ENCODE assay signal across 8 cellular contexts in genomic region chr12:54360717-54361456, GRCh38. TPM values are rescaled to one million over a fixed set of nuclear protein-coding genes. Genes with fewer than 3 reads are reported as not detected.
DNase-seq lines count a peak whose midpoint lies in the region; ATAC-seq and TF ChIP-seq lines count a peak whose summit lies in the region.

No MANE protein-coding gene starts in this region.

- in situ Hi-C loops in G401 (cut with HindIII; ENCODE audit: low sequenced_read_pairs): loop anchor here (25.0 kb wide), 1 partner anchor 149 kb away; no protein-coding TSS in a partner anchor

- H2AFZ ChIP-seq in SU-DHL-6 (ENCODE audit: low read depth, low read length, severe bottlenecking): no peak overlapping the region

- H3F3A ChIP-seq in SU-DHL-6 (ENCODE audit: insufficient read depth): peaks cover 14% of the 10 kb centered on the region

- no peak overlapping the region for H3K4me2 ChIP-seq in SU-DHL-6 (ENCODE audit: low read depth, low read length, poor library complexity, severe bottlenecking)

- H3K4me3 ChIP-seq in SU-DHL-6 (ENCODE audit: insufficient read depth, low read length, poor library complexity, severe bottlenecking): no peak overlapping the region
- no peak overlapping the region for H3K4me3 ChIP-seq in body of pancreas

- no peaks in the 10 kb centered on the region for H3K79me2 ChIP-seq in SU-DHL-6 (ENCODE audit: insufficient read depth, low read length)

- H4K20me1 ChIP-seq in SU-DHL-6 (ENCODE audit: low read depth, low read length): no peaks in the 10 kb centered on the region

- peaks cover 43% of the 10 kb centered on the region for H3K4me1 ChIP-seq in body of pancreas

- H3K36me3 ChIP-seq in SU-DHL-6 (ENCODE audit: low read length) (no peaks in the 10 kb centered on the region), body of pancreas (replicated peaks in 1 of 2; ENCODE audit: insufficient read depth in 1 of 2, low read depth in 2 of 2) (no peaks in the 10 kb centered on the region)

- TF ChIP-seq POLR2A in body of pancreas (IDR thresholded peaks at IDR 0.05): no peak

- WGBS in body of pancreas, 2 donors: 53 to 58% methylated on average over 16 of the region's 16 CpGs

- H3K9me2 ChIP-seq in SU-DHL-6 (replicated peaks; ENCODE audit: insufficient read depth, low read length): no peaks in the 10 kb centered on the region

- no peak for TF ChIP-seq CTCF in SU-DHL-6 (IDR thresholded peaks at IDR 0.05; ENCODE audit: insufficient read depth, low read length, poor library complexity, severe bottlenecking)
- peak; percentile 59 to 96 (median 91) for TF ChIP-seq CTCF in body of pancreas (IDR thresholded peaks at IDR 0.05)

- ATAC-seq in body of pancreas: peak; percentile 45
- ATAC-seq in HG03354 (IDR thresholded peaks at IDR 0.05; ENCODE audit: poor library complexity, severe bottlenecking, unreplicated experiment): no peak

- peak; percentile 88 for DNase-seq in G401 (ENCODE audit: low spot score)
- peak; percentile 92 for DNase-seq in NCI-H1092 (lab: John Stamatoyannopoulos, UW)
- peak; percentile 84 to 93 (median 88) for DNase-seq in body of pancreas
- DNase-seq in inferior parietal cortex (ENCODE audit: extremely low spot score): peak; percentile 88
- DNase-seq in stimulated activated CD4-positive, alpha-beta T cell treated with anti-CD3 and anti-CD28 coated beads, Interleukin-1b, Interleukin-23, amount 100 ng/mL, for 48 hours: peak; percentile 43
- no peak for DNase-seq in T1000 (lab: John Stamatoyannopoulos, UW)

- H3K27me3 ChIP-seq in SU-DHL-6 (ENCODE audit: low read length) (no peaks in the 10 kb centered on the region), body of pancreas (no peaks in the 10 kb centered on the region)

- H3K27ac ChIP-seq in SU-DHL-6 (ENCODE audit: low read depth, low read length): peak overlapping the region; percentile 14; the same call in 1 of the 2 replicates
- H3K27ac ChIP-seq in body of pancreas: peak overlapping the region in 3 of 4 donors; percentile 76 to 84 (median 81)

- H3K9me3 ChIP-seq in SU-DHL-6 (ENCODE audit: insufficient read depth, low read length) (no peaks in the 10 kb centered on the region), body of pancreas (no peaks in the 10 kb centered on the region)

- H3K9ac ChIP-seq in SU-DHL-6 (ENCODE audit: low read length): no peak overlapping the region

- intact Hi-C loops in body of pancreas (cut with DNase I): loop anchor here (5.0 to 10.0 kb wide), 3 partner anchors 69 to 136 kb away; no protein-coding TSS in a partner anchor

RNA-seq across cellular contexts. Expression of gene GPR84, which starts 3.4 kb away (rescaled TPM):
- 1.0 TPM in 1 of 2 replicates, not detected in the other for total RNA-seq in G401 (2014; rRNA removed; shearing (Covaris generic))
- total RNA-seq in body of pancreas: not detected

RNA-seq across cellular contexts. Expression of gene ZNF385A, which starts 23.6 kb away (rescaled TPM):
- total RNA-seq in G401 (2014; rRNA removed; shearing (Covaris generic)): 6.0 and 8.6 TPM in 2 replicates
- total RNA-seq in body of pancreas: 1 to 10 TPM; 3.1 to 7.3 TPM

RNA-seq across cellular contexts. Expression of gene COPZ1, which starts 36.0 kb away (rescaled TPM):
- 219 and 225 TPM in 2 replicates for total RNA-seq in G401 (2014; rRNA removed; shearing (Covaris generic))
- total RNA-seq in body of pancreas: 10 to 100 TPM; 34.3 to 71.3 TPM

RNA-seq across cellular contexts. Expression of gene ITGA5, which starts 58.2 kb away (rescaled TPM):
- total RNA-seq in G401 (2014; rRNA removed; shearing (Covaris generic)): 49.1 and 58.8 TPM in 2 replicates
- 10 to 100 TPM; 28.5 to 49.1 TPM for total RNA-seq in body of pancreas
